ENCODE assay signal across 32 cellular contexts in the genomic region with DNA sequence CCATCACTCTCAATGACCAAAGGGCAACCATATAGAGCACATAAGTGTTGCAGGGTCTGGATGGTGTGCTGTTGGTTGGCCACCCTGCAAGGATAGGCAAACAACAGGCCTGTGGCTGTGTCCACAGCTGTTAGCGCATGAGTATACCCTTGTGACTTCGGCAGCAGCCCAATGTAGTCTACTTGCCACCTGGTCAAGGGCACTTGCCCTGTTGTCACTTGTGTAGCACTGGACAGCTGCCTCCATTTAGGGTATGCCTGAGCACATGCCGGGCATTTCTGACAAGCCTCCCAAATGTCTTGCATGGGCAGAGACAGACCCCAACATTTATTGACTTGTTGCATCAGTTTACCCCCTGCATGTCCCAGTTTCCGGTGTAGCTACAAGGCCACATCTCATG. TPM values are rescaled to one million over a fixed set of nuclear protein-coding genes. Genes with fewer than 3 reads are reported as not detected.
"Had no signal": no experiment of that assay in that cellular context is flagged by ENCODE, and none has a peak within 500 bp of the region (broad histone marks: within the 10 kb centered on the region; RNA-seq: fewer than 3 reads in every experiment).

No MANE protein-coding gene starts in this region.

- H3K36me3 ChIP-seq: heart right ventricle, left ventricle myocardium inferior, ovary, right atrium auricular region, right lobe of liver, suprapubic skin, thoracic aorta, tibial artery, upper lobe of right lung, uterus had no signal

- H3K4me3 Mint-ChIP-seq: mesothelial cell of epicardium; naive thymus-derived CD8-positive, alpha-beta T cell; nephron; neural crest cell; stimulated activated effector memory CD8-positive, alpha-beta T cell treated with anti-CD3 and anti-CD28 coated beads, Interleukin-12 subunit alpha, Interleukin-12 subunit beta, amount 100 ng/mL, for 72 hours; stimulated activated naive CD8-positive, alpha-beta T cell treated with anti-CD3 and anti-CD28 coated beads, Interleukin-15, Interleukin-2, amounts not matched to agents 100 ng/mL and 50 ng/mL, for 24 hours had no signal

- H3K36me3 Mint-ChIP-seq: mesothelial cell of epicardium; naive thymus-derived CD8-positive, alpha-beta T cell; stimulated activated effector memory CD8-positive, alpha-beta T cell treated with anti-CD3 and anti-CD28 coated beads, Interleukin-12 subunit alpha, Interleukin-12 subunit beta, amount 100 ng/mL, for 72 hours had no signal

- DNase-seq: heart right ventricle; hippocampal formation; left ventricle myocardium inferior; mesendoderm; mucosa of descending colon; naive thymus-derived CD8-positive, alpha-beta T cell; ovary; right lobe of liver; stimulated activated CD4-positive, alpha-beta T cell treated with anti-CD3 and anti-CD28 coated beads, Interleukin-12 subunit alpha, Interleukin-12 subunit beta, amount 100 ng/mL, for 4 hours; stimulated activated CD4-positive, alpha-beta T cell treated with anti-CD3 and anti-CD28 coated beads, Interleukin-15, amount 100 ng/mL, for 24 hours; stimulated activated CD4-positive, alpha-beta T cell treated with anti-CD3 and anti-CD28 coated beads, Interleukin-2, amount 100 ng/mL, for 24 hours; stimulated activated CD4-positive, alpha-beta T cell treated with anti-CD3 and anti-CD28 coated beads, Interleukin-4, amount 100 ng/mL, for 24 hours; stimulated activated naive CD4-positive, alpha-beta T cell; tibial artery; trophoblast cell; upper lobe of right lung; uterus had no signal

- H3K9me3 Mint-ChIP-seq: mesothelial cell of epicardium; naive thymus-derived CD8-positive, alpha-beta T cell; nephron; neural crest cell; stimulated activated effector memory CD8-positive, alpha-beta T cell treated with anti-CD3 and anti-CD28 coated beads, Interleukin-12 subunit alpha, Interleukin-12 subunit beta, amount 100 ng/mL, for 72 hours; stimulated activated naive CD8-positive, alpha-beta T cell treated with anti-CD3 and anti-CD28 coated beads, Interleukin-15, Interleukin-2, amounts not matched to agents 100 ng/mL and 50 ng/mL, for 24 hours had no signal

- H3K9me3 ChIP-seq: heart right ventricle, left ventricle myocardium inferior, mucosa of descending colon, ovary, right atrium auricular region, right lobe of liver, suprapubic skin, thoracic aorta, tibial artery, upper lobe of right lung, uterus had no signal

- H3K27ac ChIP-seq: heart right ventricle, left ventricle myocardium inferior, ovary, right atrium auricular region, right lobe of liver, skin epidermis, suprapubic skin, thoracic aorta, tibial artery, upper lobe of right lung, uterus had no signal

- H3K4me1 Mint-ChIP-seq: neural crest cell; stimulated activated effector memory CD8-positive, alpha-beta T cell treated with anti-CD3 and anti-CD28 coated beads, Interleukin-12 subunit alpha, Interleukin-12 subunit beta, amount 100 ng/mL, for 72 hours had no signal

- H3K27ac Mint-ChIP-seq: mesothelial cell of epicardium; naive thymus-derived CD8-positive, alpha-beta T cell; nephron; progenitor cell of endocrine pancreas; stimulated activated effector memory CD8-positive, alpha-beta T cell treated with anti-CD3 and anti-CD28 coated beads, Interleukin-12 subunit alpha, Interleukin-12 subunit beta, amount 100 ng/mL, for 72 hours; stimulated activated naive CD8-positive, alpha-beta T cell treated with anti-CD3 and anti-CD28 coated beads, Interleukin-15, Interleukin-2, amounts not matched to agents 100 ng/mL and 50 ng/mL, for 24 hours had no signal

- ATAC-seq: heart right ventricle; mucosa of descending colon; naive thymus-derived CD8-positive, alpha-beta T cell; right lobe of liver; stimulated activated effector memory CD8-positive, alpha-beta T cell treated with anti-CD3 and anti-CD28 coated beads, Interleukin-12 subunit alpha, Interleukin-12 subunit beta, amount 100 ng/mL, for 72 hours; upper lobe of right lung had no signal

- FAIRE-seq: islet of Langerhans had no signal

- H3K4me3 ChIP-seq: heart right ventricle, left ventricle myocardium inferior, lung, mucosa of descending colon, ovary, right atrium auricular region, right lobe of liver, skin epidermis, suprapubic skin, thoracic aorta, tibial artery, upper lobe of right lung, uterus had no signal

- H3K27me3 ChIP-seq: heart right ventricle, ovary, right atrium auricular region, right lobe of liver, suprapubic skin, tibial artery, upper lobe of right lung, uterus had no signal

- H3K27me3 Mint-ChIP-seq: naive thymus-derived CD8-positive, alpha-beta T cell; progenitor cell of endocrine pancreas; stimulated activated naive CD8-positive, alpha-beta T cell treated with anti-CD3 and anti-CD28 coated beads, Interleukin-15, Interleukin-2, amounts not matched to agents 100 ng/mL and 50 ng/mL, for 24 hours had no signal

- H3K4me1 ChIP-seq: right lobe of liver, tibial artery, uterus had no signal

RNA-seq across cellular contexts. Expression of a gene that starts 12.8 kb away (rescaled TPM):
- total RNA-seq: mesothelial cell of epicardium, neural crest cell, progenitor cell of endocrine pancreas, renal cortical epithelial cell had no signal

RNA-seq across cellular contexts. Expression of a gene that starts 44.9 kb away (rescaled TPM):
- total RNA-seq: kidney epithelial cell; mesothelial cell of epicardium; naive thymus-derived CD8-positive, alpha-beta T cell; neural crest cell; pulmonary artery endothelial cell had no signal
- polyA plus RNA-seq: naive thymus-derived CD8-positive, alpha-beta T cell had no signal

RNA-seq across cellular contexts. Expression of a gene that starts 49.1 kb away (rescaled TPM):
- total RNA-seq: kidney epithelial cell, mesothelial cell of epicardium, neural crest cell, progenitor cell of endocrine pancreas, pulmonary artery endothelial cell, renal cortical epithelial cell had no signal
